Comparison of ENCODE assay signal across 20 cellular contexts in genomic region chr6:144578385-144579350, GRCh38.
DNase-seq lines count a peak whose midpoint lies in the region; ATAC-seq, FAIRE-seq and TF ChIP-seq lines count a peak whose summit lies in the region.
"Had no signal": no experiment of that assay in that cellular context is flagged by ENCODE, and none has a peak within 500 bp of the region (broad histone marks: within the 10 kb centered on the region; RNA-seq: fewer than 3 reads in every experiment).

No MANE protein-coding gene starts in this region.

- intact Hi-C loops in body of pancreas (cut with DNase I) (no loop called here), HepG2 (cut with micrococcal nuclease; ENCODE audit: unreplicated experiment) (loop anchor here (2.0 kb wide), 1 partner anchor 690 kb away; no protein-coding TSS in a partner anchor), head of caudate nucleus (cut with DNase I) (no loop called here)

- POLR2A ChIA-PET in HepG2 (lab: Yijun Ruan, JAX): interaction anchor here (1.5 kb wide), 1 partner anchor 76 kb away, joined by 3 read pairs; no protein-coding TSS in a partner anchor

- no peak for TF ChIP-seq CTCF in body of pancreas (IDR thresholded peaks at IDR 0.05)
- no peak for TF ChIP-seq CTCF in HepG2 (CRISPR knock-in tag; IDR thresholded peaks at IDR 0.05)

- no peak overlapping the region for H3K4me3 Mint-ChIP-seq in CD4-positive, CD25-positive, alpha-beta regulatory T cell
- H3K4me3 Mint-ChIP-seq: activated T-cell treated with anti-CD3 and anti-CD28 coated beads, Interleukin-2, amount 50 U/mL, for 4 hours; H9 had no signal

- BruUV-seq in HepG2 (replicated peaks; lab: Mats Ljungman, UMichigan): TSS peak; percentile 24

- no peaks in the 10 kb centered on the region for H3K9me3 ChIP-seq in CD4-positive, CD25-positive, alpha-beta regulatory T cell (ENCODE audit: control insufficient read depth in 2 of 2, low read length in 2 of 2)
- H3K9me3 ChIP-seq in body of pancreas (no peaks in the 10 kb centered on the region), HepG2 (ENCODE audit: low read length) (no peaks in the 10 kb centered on the region)
- H3K9me3 ChIP-seq: BLaER1, heart left ventricle, right lobe of liver had no signal

- H3K4me3 ChIP-seq in CD4-positive, CD25-positive, alpha-beta regulatory T cell (ENCODE audit: low read depth, low read length): no peak overlapping the region
- H3K4me3 ChIP-seq in body of pancreas (no peak overlapping the region), HepG2 (replicated peaks in 1 of 3; ENCODE audit: insufficient read depth in 1 of 3, low read depth in 2 of 3, low read length in 3 of 3) (no peak overlapping the region; a peak in 1 of 6 replicates)
- H3K4me3 ChIP-seq: BLaER1, heart left ventricle, right lobe of liver had no signal

- CTCF ChIA-PET in HepG2 (lab: Yijun Ruan, JAX; ENCODE audit: low intra/inter-chr PET ratio, low total read pairs): no interaction called here

- TF ChIP-seq RAD21 in Ishikawa (IDR thresholded peaks at IDR 0.05; ENCODE audit: low read depth) (no peak), HepG2 (CRISPR knock-in tag; IDR thresholded peaks at IDR 0.05) (no peak)

- TF ChIP-seq EP300 in Ishikawa (IDR thresholded peaks at IDR 0.05; ENCODE audit: borderline replicate concordance) (no peak), HepG2 (IDR thresholded peaks at IDR 0.05; ENCODE audit: low read depth in 2 of 2, low read length in 2 of 2) (peak; percentile 14 to 88; a peak in 2 of 4 replicates), HepG2 (CRISPR knock-in tag; IDR thresholded peaks at IDR 0.05; ENCODE audit: borderline replicate concordance) (peak; percentile 77)

- no peaks in the 10 kb centered on the region for H3K27me3 Mint-ChIP-seq in CD4-positive, CD25-positive, alpha-beta regulatory T cell

- no peak for TF ChIP-seq POLR2A in body of pancreas (IDR thresholded peaks at IDR 0.05)
- TF ChIP-seq POLR2A in HepG2 (IDR thresholded peaks at IDR 0.05; ENCODE audit: insufficient read depth in 1 of 2, low read depth in 2 of 2, low read length in 2 of 2): no peak

- WGBS in body of pancreas, 2 donors: 58 to 70% methylated on average over 7 of the region's 7 CpGs
- 44% methylated on average over 7 of the region's 7 CpGs for WGBS in HepG2 (ENCODE audit: low lambda C conversion rate)

- in situ Hi-C loops in HepG2 (cut with HindIII; ENCODE audit: extremely low pct_ligation_motif_present, low pct_unique_long_range_greater_than_20kb): no loop called here

- H3K27ac Mint-ChIP-seq in CD4-positive, CD25-positive, alpha-beta regulatory T cell: peak overlapping the region in 2 of 3 donors; percentile 16 to 23
- H3K27ac Mint-ChIP-seq: H9 had no signal

- H3K4me1 ChIP-seq in CD4-positive, CD25-positive, alpha-beta regulatory T cell (ENCODE audit: control insufficient read depth, insufficient read depth, low read length, poor library complexity, severe bottlenecking): peaks cover 20% of the 10 kb centered on the region
- H3K4me1 ChIP-seq in body of pancreas: peaks cover 7% of the 10 kb centered on the region
- peaks cover 42% of the 10 kb centered on the region for H3K4me1 ChIP-seq in HepG2 (ENCODE audit: insufficient read depth, low read length)
- H3K4me1 ChIP-seq: right lobe of liver had no signal

- no peaks in the 10 kb centered on the region for H3K79me2 ChIP-seq in HepG2 (ENCODE audit: insufficient read depth, low read length)

- peaks cover 27% of the 10 kb centered on the region for H3K36me3 Mint-ChIP-seq in CD4-positive, CD25-positive, alpha-beta regulatory T cell

- no peaks in the 10 kb centered on the region for H4K20me1 ChIP-seq in HepG2 (ENCODE audit: insufficient read depth, low read length)

- no peak overlapping the region for H2AFZ ChIP-seq in HepG2 (ENCODE audit: low read length)

- ATAC-seq in CD4-positive, CD25-positive, alpha-beta regulatory T cell (ENCODE audit: low read depth in 2 of 2): no peak
- ATAC-seq in body of pancreas: peak; percentile 56
- ATAC-seq in HepG2: peak; percentile 88
- ATAC-seq: activated T-cell treated with anti-CD3 and anti-CD28 coated beads, Interleukin-2, amount 50 U/mL, for 4 hours; heart left ventricle; Right ventricle myocardium inferior had no signal

- H3K4me2 ChIP-seq in HepG2 (ENCODE audit: low read depth, low read length): peak overlapping the region; percentile 19; the same call in 1 of the 2 replicates
- H3K4me2 ChIP-seq: BLaER1 had no signal

- H3K27me3 ChIP-seq in CD4-positive, CD25-positive, alpha-beta regulatory T cell (ENCODE audit: control insufficient read depth, insufficient read depth, low read length): no peaks in the 10 kb centered on the region
- H3K27me3 ChIP-seq in body of pancreas (no peaks in the 10 kb centered on the region), HepG2 (ENCODE audit: control insufficient read depth in 1 of 2, insufficient read depth in 2 of 2, low read length in 2 of 2) (no peaks in the 10 kb centered on the region)
- H3K27me3 ChIP-seq: BLaER1, heart left ventricle, right lobe of liver had no signal

- no peaks in the 10 kb centered on the region for H3K9me3 Mint-ChIP-seq in CD4-positive, CD25-positive, alpha-beta regulatory T cell
- H3K9me3 Mint-ChIP-seq: activated T-cell treated with anti-CD3 and anti-CD28 coated beads, Interleukin-2, amount 50 U/mL, for 4 hours; H9 had no signal

- no peak overlapping the region for H3K27ac ChIP-seq in CD4-positive, CD25-positive, alpha-beta regulatory T cell (ENCODE audit: insufficient read depth, low read length, poor library complexity, severe bottlenecking)
- H3K27ac ChIP-seq in body of pancreas: no peak overlapping the region
- H3K27ac ChIP-seq in HepG2 (ENCODE audit: extremely low read length, insufficient read depth, low read length): peak overlapping the region; percentile 80
- H3K27ac ChIP-seq: BLaER1, heart left ventricle, right lobe of liver had no signal

- DNase-seq in CD4-positive, CD25-positive, alpha-beta regulatory T cell: no peak
- DNase-seq in body of pancreas (no peak), HepG2 (ENCODE audit: low spot score) (peak; percentile 92), DMS114 treated with DMSO at 0.1 percent for 48 hours (lab: John Stamatoyannopoulos, UW; ENCODE audit: unreplicated experiment) (no peak), head of caudate nucleus (no peak)
- no peak for DNase-seq in activated CD4-positive, alpha-beta T cell treated with anti-CD3 and anti-CD28 coated beads, Interleukin-2, amount 50 U/mL, for 48 hours
- DNase-seq: activated CD4-positive, alpha-beta T cell treated with anti-CD3 and anti-CD28 coated beads for 4 hours; activated T-cell treated with anti-CD3 and anti-CD28 coated beads, Interleukin-2, amount 50 U/mL, for 4 hours; DMS153; H9; heart left ventricle; islet precursor cell; NCI-H1105; NK-92 treated with Interleukin-12 subunit alpha and Interleukin-12 subunit beta, amount 100 ng/mL, for 24 hours; right lobe of liver; stimulated activated CD4-positive, alpha-beta T cell treated with anti-CD3 and anti-CD28 coated beads, Interleukin-1b, Interleukin-23, amount 100 ng/mL, for 48 hours; T-helper 9 cell had no signal

- H3K9ac ChIP-seq in HepG2 (ENCODE audit: insufficient read depth, low read depth, low read length): peak overlapping the region; percentile 26; the same call in 1 of the 2 replicates
- H3K9ac ChIP-seq: BLaER1 had no signal

- H3K4me1 Mint-ChIP-seq in CD4-positive, CD25-positive, alpha-beta regulatory T cell: peaks cover 38 to 51% (median 47%) of the 10 kb centered on the region in 4 donors

- H3K36me3 ChIP-seq in CD4-positive, CD25-positive, alpha-beta regulatory T cell (ENCODE audit: control insufficient read depth, insufficient read depth, low read length): peaks cover 34% of the 10 kb centered on the region
- H3K36me3 ChIP-seq in body of pancreas (replicated peaks in 1 of 2; ENCODE audit: insufficient read depth in 1 of 2, low read depth in 2 of 2) (peaks cover 0 to 5% of the 10 kb centered on the region in 2 donors), HepG2 (replicated peaks in 1 of 2; ENCODE audit: control insufficient read depth in 1 of 2, insufficient read depth in 2 of 2, low read length in 2 of 2) (peaks cover 21 to 42% of the 10 kb centered on the region in 2 experiments)

- FAIRE-seq in HepG2 (lab: Jason Lieb, UNC): peak; percentile 91

TF ChIP-seq in Ishikawa, 13 proteins besides CTCF, POLR2A, EP300 and RAD21:
- TF ChIP-seq CEBPB (IDR thresholded peaks at IDR 0.05) (peak; percentile 93), TCF12 (IDR thresholded peaks at IDR 0.05; ENCODE audit: low read depth) (no peak)

TF ChIP-seq in HepG2, 621 proteins besides CTCF, POLR2A, EP300 and RAD21 (continues in another document):
- TF ChIP-seq MZF1 (CRISPR knock-in tag; IDR thresholded peaks at IDR 0.05; ENCODE audit: borderline replicate concordance) (no peak), TRAFD1 (CRISPR knock-in tag; IDR thresholded peaks at IDR 0.05; ENCODE audit: borderline replicate concordance) (no peak), ZNF232 (CRISPR knock-in tag; IDR thresholded peaks at IDR 0.05; ENCODE audit: borderline replicate concordance) (no peak), ZNF879 (CRISPR knock-in tag; IDR thresholded peaks at IDR 0.05) (no peak), NR0B2 (CRISPR knock-in tag; IDR thresholded peaks at IDR 0.05) (no peak), ZNF674 (CRISPR knock-in tag; IDR thresholded peaks at IDR 0.05; ENCODE audit: low read depth) (no peak), TCF7L2 (IDR thresholded peaks at IDR 0.05; ENCODE audit: low read depth, low read length) (no peak), ZSCAN12 (CRISPR knock-in tag; IDR thresholded peaks at IDR 0.05) (no peak; the same call in 1 of the 2 replicates), ZSCAN21 (CRISPR knock-in tag; IDR thresholded peaks at IDR 0.05; ENCODE audit: borderline replicate concordance) (no peak), ZNF143 (CRISPR knock-in tag; IDR thresholded peaks at IDR 0.05) (no peak), ZNF329 (CRISPR knock-in tag; IDR thresholded peaks at IDR 0.05; ENCODE audit: low read depth) (no peak)

Comparison
In these comparisons a context has a peak if more than half of its experiments do, and no peak if none do; other contexts are left out.
1. ATAC-seq: peak in body of pancreas (single experiment) and HepG2 (single experiment); none in CD4-positive, CD25-positive, alpha-beta regulatory T cell (0 of 2).